Comparison of ENCODE assay signal across 1 cellular context in the genomic region with DNA sequence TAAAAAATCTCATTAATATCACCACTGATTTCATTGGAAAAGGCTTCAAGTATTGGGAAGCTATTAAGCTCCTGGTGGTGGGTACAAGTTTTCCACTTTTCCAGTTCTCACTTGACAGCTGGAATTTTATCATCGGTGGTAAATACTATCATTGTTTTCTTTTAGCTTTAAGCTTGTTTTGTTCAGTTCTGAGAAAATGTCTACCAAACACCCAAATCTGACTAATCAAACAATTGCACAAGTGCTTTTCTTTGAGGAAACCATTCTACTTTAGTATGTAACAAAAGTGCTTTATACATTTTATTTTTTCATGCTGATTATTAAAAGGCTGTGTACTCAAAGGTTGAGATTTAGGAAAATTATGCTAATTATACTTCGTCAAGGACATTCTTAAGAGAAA.
TF ChIP-seq lines count a peak whose summit lies in the region.

No MANE protein-coding gene starts in this region.

TF ChIP-seq in HepG2, 621 proteins besides CTCF, POLR2A, EP300 and RAD21:
- TF ChIP-seq EZH2 (conservative IDR thresholded peaks at IDR 0.05; ENCODE audit: low read depth, low read length) (no peak), ZNF33A (CRISPR knock-in tag; IDR thresholded peaks at IDR 0.05; ENCODE audit: borderline replicate concordance) (no peak), RNF2 (conservative IDR thresholded peaks at IDR 0.05; ENCODE audit: low read depth) (no peak)
TF ChIP-seq in HepG2: peak in this region for 0.
